14 cellular contexts compared by ENCODE assay signal in genomic region chr19:45323671-45324081, GRCh38. TPM values are rescaled to one million over a fixed set of nuclear protein-coding genes. Genes with fewer than 3 reads are reported as not detected.
DNase-seq lines count a peak whose midpoint lies in the region; ATAC-seq, FAIRE-seq and TF ChIP-seq lines count a peak whose summit lies in the region.
"Had no signal": no experiment of that assay in that cellular context is flagged by ENCODE, and none has a peak within 500 bp of the region (broad histone marks: within the 10 kb centered on the region; RNA-seq: fewer than 3 reads in every experiment).

No MANE protein-coding gene starts in this region.

- H3K14ac ChIP-seq in mesenchymal stem cell (ENCODE audit: low read length in 2 of 2), result no peak overlapping the region

- H2AFZ ChIP-seq in endothelial cell of umbilical vein (ENCODE audit: low read depth, low read length) (peak overlapping the region; percentile 84), mesenchymal stem cell (ENCODE audit: low read depth, low read length) (no peak overlapping the region)

- CTCF ChIA-PET in endothelial cell of umbilical vein (lab: Charles Lee), result no interaction called here

- peak overlapping the region; percentile 81 for H4K8ac ChIP-seq in mesenchymal stem cell (ENCODE audit: low read length)

- H3K9me3 ChIP-seq in endothelial cell of umbilical vein (replicated peaks; ENCODE audit: control insufficient read depth, insufficient read depth, low read length) (no peaks in the 10 kb centered on the region), mesenchymal stem cell (ENCODE audit: control insufficient read depth, low read length) (no peaks in the 10 kb centered on the region), thymus (ENCODE audit: control insufficient read depth) (no peaks in the 10 kb centered on the region), WERI-Rb-1 (ENCODE audit: severe bottlenecking) (no peaks in the 10 kb centered on the region)

- dilution Hi-C loops in endothelial cell of umbilical vein (cut with MboI; ENCODE audit: extremely low pct_ligation_motif_present, low sequenced_read_pairs), result no loop called here

- H3K27me3 ChIP-seq in endothelial cell of umbilical vein (ENCODE audit: control insufficient read depth in 2 of 2, insufficient read depth in 2 of 2, low read length in 2 of 2), result peaks cover 4 to 5% of the 10 kb centered on the region in 2 experiments
- H3K27me3 ChIP-seq in mesenchymal stem cell (ENCODE audit: control insufficient read depth in 1 of 2, insufficient read depth in 1 of 2, low read length in 2 of 2), result peaks cover 24 to 34% of the 10 kb centered on the region in 2 experiments
- no peaks in the 10 kb centered on the region for H3K27me3 ChIP-seq in thymus (ENCODE audit: control insufficient read depth, insufficient read depth)
- no peaks in the 10 kb centered on the region for H3K27me3 ChIP-seq in WERI-Rb-1 (ENCODE audit: insufficient read depth, low read depth, severe bottlenecking)

- no peaks in the 10 kb centered on the region for H4K20me1 ChIP-seq in endothelial cell of umbilical vein (replicated peaks; ENCODE audit: control insufficient read depth, extremely low read depth, insufficient read depth, low read length)

- H2BK12ac ChIP-seq in mesenchymal stem cell (ENCODE audit: low read length in 2 of 2), result no peak overlapping the region

- H2BK120ac ChIP-seq in mesenchymal stem cell (ENCODE audit: low read depth, low read length), result no peak overlapping the region

- H2BK5ac ChIP-seq in mesenchymal stem cell (ENCODE audit: low read depth, low read length, poor library complexity, severe bottlenecking), result no peak overlapping the region

- H3K79me1 ChIP-seq in mesenchymal stem cell (replicated peaks; ENCODE audit: low read length, poor library complexity, severe bottlenecking), result no peaks in the 10 kb centered on the region

- FAIRE-seq in endothelial cell of umbilical vein (lab: Jason Lieb, UNC), result no peak
- FAIRE-seq: GM12878 had no signal

- no peak overlapping the region for H2AK5ac ChIP-seq in mesenchymal stem cell (ENCODE audit: low read length, severe bottlenecking)

- no TSS peak for BruUV-seq in endothelial cell of umbilical vein (replicated peaks; lab: Mats Ljungman, UMichigan)

- H3K79me2 ChIP-seq in endothelial cell of umbilical vein (ENCODE audit: control insufficient read depth, insufficient read depth, low read length), result no peaks in the 10 kb centered on the region

- no peak overlapping the region for H2BK15ac ChIP-seq in mesenchymal stem cell (ENCODE audit: low read depth, poor library complexity, severe bottlenecking)

- H3K27ac ChIP-seq in endothelial cell of umbilical vein (ENCODE audit: insufficient read depth, low read depth, low read length) (no peak overlapping the region), mesenchymal stem cell (ENCODE audit: low read length, poor library complexity, severe bottlenecking) (no peak overlapping the region), thymus (ENCODE audit: low read depth) (no peak overlapping the region), WERI-Rb-1 (no peak overlapping the region)

- no peak overlapping the region for H4K91ac ChIP-seq in mesenchymal stem cell (ENCODE audit: low read length)

- no peak overlapping the region for H3K18ac ChIP-seq in mesenchymal stem cell (ENCODE audit: low read depth in 1 of 2, low read length in 2 of 2)

- H3K4me1 ChIP-seq in endothelial cell of umbilical vein (ENCODE audit: control insufficient read depth, extremely low read depth, insufficient read depth, low read length) (no peaks in the 10 kb centered on the region), mesenchymal stem cell (ENCODE audit: control insufficient read depth, insufficient read depth, low read depth, low read length) (peaks cover 14% of the 10 kb centered on the region), thymus (ENCODE audit: control insufficient read depth, insufficient read depth, low read length) (peaks cover 20% of the 10 kb centered on the region)

- H3K23ac ChIP-seq in mesenchymal stem cell (ENCODE audit: low read length in 2 of 2), result no peak overlapping the region

- 1% methylated on average over 26 of the region's 30 CpGs for WGBS in mesenchymal stem cell
- whole genome bisulfite sequencing in thymus, result 3% methylated on average over 30 of the region's 30 CpGs

- TF ChIP-seq POLR2A in endothelial cell of umbilical vein (IDR thresholded peaks at IDR 0.05; ENCODE audit: low read depth, low read length), result no peak

- peak overlapping the region; percentile 44 for H3K4me2 ChIP-seq in endothelial cell of umbilical vein (ENCODE audit: insufficient read depth, low read length)
- H3K4me2 ChIP-seq in mesenchymal stem cell (ENCODE audit: low read length, poor library complexity, severe bottlenecking), result peak overlapping the region; percentile 64

- no peak overlapping the region for H3K4ac ChIP-seq in mesenchymal stem cell (ENCODE audit: low read depth in 1 of 2, low read length in 2 of 2)

- intact Hi-C loops in endothelial cell of umbilical vein (cut with micrococcal nuclease), result no loop called here

- peak; percentile 20 for DNase-seq in NCI-H2227 (lab: John Stamatoyannopoulos, UW; ENCODE audit: unreplicated experiment)
- no peak for DNase-seq in NCI-H2227 treated with DMSO at 0.1 percent for 48 hours (lab: John Stamatoyannopoulos, UW)
- DNase-seq in endothelial cell of umbilical vein (ENCODE audit: low read depth, low spot score), result no peak
- no peak for DNase-seq in mesenchymal stem cell
- no peak for DNase-seq in WERI-Rb-1
- DNase-seq in cortex of kidney (lab: John Stamatoyannopoulos, UW), result no peak
- DNase-seq: activated CD4-positive, alpha-beta T cell treated with anti-CD3 and anti-CD28 coated beads, Interleukin-2, amount 10 ng/mL, durations not matched to agents 24 days and 14 days; activated naive CD8-positive, alpha-beta T cell treated with anti-CD3 and anti-CD28 coated beads, Interleukin-2, amount 50 U/mL, for 24 hours; C1 segment of cervical spinal cord; naive B cell; NCI-H1694 had no signal

- H3K36me3 ChIP-seq in endothelial cell of umbilical vein (ENCODE audit: control insufficient read depth in 2 of 2, extremely low read depth in 1 of 2, insufficient read depth in 2 of 2, low read length in 2 of 2) (no peaks in the 10 kb centered on the region), mesenchymal stem cell (ENCODE audit: control insufficient read depth in 1 of 2, insufficient read depth in 2 of 2, low read depth in 1 of 2, low read length in 2 of 2) (no peaks in the 10 kb centered on the region), thymus (ENCODE audit: control insufficient read depth, insufficient read depth) (no peaks in the 10 kb centered on the region), WERI-Rb-1 (no peaks in the 10 kb centered on the region)

- POLR2A ChIA-PET in endothelial cell of umbilical vein (lab: Charles Lee), result no interaction called here

- TF ChIP-seq CTCF in endothelial cell of umbilical vein (IDR thresholded peaks at IDR 0.05; ENCODE audit: extremely low read depth in 1 of 2, insufficient read depth in 1 of 2, low read depth in 1 of 2, low read length in 2 of 2) (no peak), WERI-Rb-1 (IDR thresholded peaks at IDR 0.05; ENCODE audit: low read depth, low read length) (no peak)

- no peak overlapping the region for H3K9ac ChIP-seq in endothelial cell of umbilical vein (replicated peaks; ENCODE audit: extremely low read depth, insufficient read depth, low read length)
- peak overlapping the region; percentile 41 for H3K9ac ChIP-seq in mesenchymal stem cell (ENCODE audit: low read length)

- peak overlapping the region in 1 of 3 experiments; percentile 4 for H3K4me3 ChIP-seq in endothelial cell of umbilical vein (replicated peaks in 1 of 3; ENCODE audit: insufficient read depth in 1 of 3, low read depth in 1 of 3, low read length in 3 of 3)
- peak overlapping the region in 1 of 2 experiments; percentile 51 for H3K4me3 ChIP-seq in mesenchymal stem cell (ENCODE audit: insufficient read depth in 1 of 2, low read depth in 1 of 2, low read length in 2 of 2)
- H3K4me3 ChIP-seq in thymus (ENCODE audit: low read length), result peak overlapping the region; percentile 20
- H3K4me3 ChIP-seq in WERI-Rb-1 (ENCODE audit: low read depth, low read length), result no peak overlapping the region
- H3K4me3 ChIP-seq: GM12878 had no signal

- no peaks in the 10 kb centered on the region for H3K9me1 ChIP-seq in endothelial cell of umbilical vein (replicated peaks; ENCODE audit: control insufficient read depth, extremely low read depth, insufficient read depth, low read length)

- no peak for ATAC-seq in GM21526 (IDR thresholded peaks at IDR 0.05; ENCODE audit: low FRiP score, unreplicated experiment)
- ATAC-seq: activated naive CD8-positive, alpha-beta T cell treated with anti-CD3 and anti-CD28 coated beads, Interleukin-2, amount 50 U/mL, for 24 hours; GM12878 had no signal

RNA-seq across cellular contexts. Expression of gene CKM, which starts 1.0 kb away (rescaled TPM):
- not detected in 2 replicates for total RNA-seq in endothelial cell of umbilical vein
- not detected in 2 replicates for polyA plus RNA-seq in endothelial cell of umbilical vein
- 0.04 and 0.10 TPM in 2 replicates for polyA plus RNA-seq in endothelial cell of umbilical vein (2011; cell fraction: cytosol; rRNA removed)
- polyA plus RNA-seq in endothelial cell of umbilical vein (2011; cell fraction: nucleus; rRNA removed), result not detected in 2 replicates
- not detected in 2 replicates for polyA plus RNA-seq in endothelial cell of umbilical vein (2012)
- not detected in 2 replicates for polyA minus RNA-seq in endothelial cell of umbilical vein
- not detected for polyA minus RNA-seq in endothelial cell of umbilical vein (2011; cell fraction: cytosol; rRNA and poly(A)+ RNA removed)
- not detected in 2 replicates for polyA minus RNA-seq in endothelial cell of umbilical vein (2011; cell fraction: nucleus; rRNA and poly(A)+ RNA removed)
- polyA plus RNA-seq in mesenchymal stem cell (2013, experiment 1 of 2), result not detected
- not detected for polyA plus RNA-seq in mesenchymal stem cell (2013, experiment 2 of 2)
- 4.5 TPM for polyA plus RNA-seq in thymus
- total RNA-seq: activated CD4-positive, alpha-beta T cell treated with anti-CD3 and anti-CD28 coated beads, Interleukin-2, amount 10 ng/mL, durations not matched to agents 24 days and 14 days had no signal

RNA-seq across cellular contexts. Expression of gene KLC3, which starts 16.9 kb away (rescaled TPM):
- not detected in 2 replicates for total RNA-seq in endothelial cell of umbilical vein
- not detected in 2 replicates for polyA plus RNA-seq in endothelial cell of umbilical vein
- not detected in 2 replicates for polyA plus RNA-seq in endothelial cell of umbilical vein (2011; cell fraction: cytosol; rRNA removed)
- polyA plus RNA-seq in endothelial cell of umbilical vein (2011; cell fraction: nucleus; rRNA removed), result not detected in 2 replicates
- polyA plus RNA-seq in endothelial cell of umbilical vein (2012), result not detected in 2 replicates
- 0.11 TPM in 1 of 2 replicates, not detected in the other for polyA minus RNA-seq in endothelial cell of umbilical vein
- not detected for polyA minus RNA-seq in endothelial cell of umbilical vein (2011; cell fraction: cytosol; rRNA and poly(A)+ RNA removed)
- not detected in 2 replicates for polyA minus RNA-seq in endothelial cell of umbilical vein (2011; cell fraction: nucleus; rRNA and poly(A)+ RNA removed)
- polyA plus RNA-seq in mesenchymal stem cell (2013, experiment 1 of 2), result not detected
- polyA plus RNA-seq in mesenchymal stem cell (2013, experiment 2 of 2), result 0.01 TPM
- 5.5 TPM for polyA plus RNA-seq in thymus
- total RNA-seq: activated CD4-positive, alpha-beta T cell treated with anti-CD3 and anti-CD28 coated beads, Interleukin-2, amount 10 ng/mL, durations not matched to agents 24 days and 14 days had no signal

RNA-seq across cellular contexts. Expression of gene ERCC2, which starts 46.7 kb away (rescaled TPM):
- 55.4 and 59.9 TPM in 2 replicates for total RNA-seq in endothelial cell of umbilical vein
- polyA plus RNA-seq in endothelial cell of umbilical vein (61.8 and 79.6 TPM in 2 replicates), thymus (14.2 TPM)
- polyA plus RNA-seq in endothelial cell of umbilical vein (2011; cell fraction: cytosol; rRNA removed), result 34.0 and 34.3 TPM in 2 replicates
- polyA plus RNA-seq in endothelial cell of umbilical vein (2011; cell fraction: nucleus; rRNA removed), result 109 and 127 TPM in 2 replicates
- polyA plus RNA-seq in endothelial cell of umbilical vein (2012), result 63.0 and 81.8 TPM in 2 replicates
- 50.6 and 61.5 TPM in 2 replicates for polyA minus RNA-seq in endothelial cell of umbilical vein
- 6.1 TPM for polyA minus RNA-seq in endothelial cell of umbilical vein (2011; cell fraction: cytosol; rRNA and poly(A)+ RNA removed)
- polyA minus RNA-seq in endothelial cell of umbilical vein (2011; cell fraction: nucleus; rRNA and poly(A)+ RNA removed), result 25.0 and 27.1 TPM in 2 replicates
- 33.5 TPM for polyA plus RNA-seq in mesenchymal stem cell (2013, experiment 1 of 2)
- polyA plus RNA-seq in mesenchymal stem cell (2013, experiment 2 of 2), result 33.3 TPM
